In the genomic region with DNA sequence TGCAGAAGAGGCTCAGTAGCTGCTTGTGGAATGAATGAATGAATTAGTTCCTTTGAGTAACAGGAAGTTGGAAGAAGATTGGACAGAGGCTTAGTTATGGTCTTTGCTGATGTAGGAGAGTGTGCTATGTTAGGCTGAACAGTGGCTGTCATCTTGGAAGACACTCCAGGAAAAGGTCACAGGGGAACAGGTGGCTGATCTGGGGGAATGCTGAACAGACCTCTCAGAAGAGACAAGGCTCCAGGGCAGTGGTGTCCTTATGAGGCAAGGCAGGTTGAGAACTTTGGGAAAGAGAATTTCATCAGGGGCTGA, we compare ENCODE assay signal across 11 cellular contexts.
DNase-seq lines count a peak whose midpoint lies in the region; ATAC-seq and TF ChIP-seq lines count a peak whose summit lies in the region.
"Had no signal": no experiment of that assay in that cellular context is flagged by ENCODE, and none has a peak within 500 bp of the region (broad histone marks: within the 10 kb centered on the region; RNA-seq: fewer than 3 reads in every experiment).

No MANE protein-coding gene starts in this region.

- peaks cover 0 to 33% (median 13%) of the 10 kb centered on the region in 4 donors for H3K4me1 ChIP-seq in Peyer's patch

- TF ChIP-seq CTCF in Peyer's patch (IDR thresholded peaks at IDR 0.05) = no peak

- H3K36me3 Mint-ChIP-seq in activated CD4-positive, alpha-beta T cell treated with anti-CD3 and anti-CD28 coated beads, Interleukin-2, amount 10 ng/mL, durations not matched to agents 24 days and 14 days (ENCODE audit: low read depth) = peaks cover 12% of the 10 kb centered on the region
- peaks cover 21% of the 10 kb centered on the region for H3K36me3 Mint-ChIP-seq in effector memory CD8-positive, alpha-beta T cell (ENCODE audit: insufficient read depth)

- H3K4me3 ChIP-seq in Peyer's patch (no peak overlapping the region), skin epidermis (no peak overlapping the region)
- H3K4me3 ChIP-seq: ovary had no signal

- peaks cover 64% of the 10 kb centered on the region for H3K4me1 Mint-ChIP-seq in activated CD4-positive, alpha-beta T cell treated with anti-CD3 and anti-CD28 coated beads, Interleukin-2, amount 10 ng/mL, durations not matched to agents 24 days and 14 days
- H3K4me1 Mint-ChIP-seq in effector memory CD8-positive, alpha-beta T cell (ENCODE audit: low read depth in 2 of 2) = peaks cover 71 to 85% of the 10 kb centered on the region in 2 donors

- peak overlapping the region; percentile 73 for H3K4me3 Mint-ChIP-seq in activated CD4-positive, alpha-beta T cell treated with anti-CD3 and anti-CD28 coated beads, Interleukin-2, amount 10 ng/mL, durations not matched to agents 24 days and 14 days
- peak overlapping the region; percentile 89 to 96 for H3K4me3 Mint-ChIP-seq in effector memory CD8-positive, alpha-beta T cell

- TF ChIP-seq POLR2A in Peyer's patch (IDR thresholded peaks at IDR 0.05) = no peak

- no peaks in the 10 kb centered on the region for H3K9me3 ChIP-seq in Peyer's patch
- H3K9me3 ChIP-seq: ovary had no signal

- H3K9me3 Mint-ChIP-seq in activated CD4-positive, alpha-beta T cell treated with anti-CD3 and anti-CD28 coated beads, Interleukin-2, amount 10 ng/mL, durations not matched to agents 24 days and 14 days = no peaks in the 10 kb centered on the region
- H3K9me3 Mint-ChIP-seq in effector memory CD8-positive, alpha-beta T cell = no peaks in the 10 kb centered on the region

- H3K27ac ChIP-seq in Peyer's patch = peak overlapping the region; percentile 0 to 39 (median 24)
- H3K27ac ChIP-seq in skin epidermis = peak overlapping the region in 12 of 21 experiments; percentile 0 to 93 (median 51)
- H3K27ac ChIP-seq: ovary had no signal

- no peaks in the 10 kb centered on the region for H3K27me3 Mint-ChIP-seq in activated CD4-positive, alpha-beta T cell treated with anti-CD3 and anti-CD28 coated beads, Interleukin-2, amount 10 ng/mL, durations not matched to agents 24 days and 14 days
- H3K27me3 Mint-ChIP-seq in effector memory CD8-positive, alpha-beta T cell = no peaks in the 10 kb centered on the region

- ATAC-seq in effector memory CD8-positive, alpha-beta T cell (replicated peaks) = no peak
- ATAC-seq in HG03108 (IDR thresholded peaks at IDR 0.05; ENCODE audit: unreplicated experiment) = no peak

- H3K36me3 ChIP-seq in Peyer's patch = no peaks in the 10 kb centered on the region
- H3K36me3 ChIP-seq: ovary had no signal

- H3K27me3 ChIP-seq in Peyer's patch = no peaks in the 10 kb centered on the region
- H3K27me3 ChIP-seq: ovary had no signal

- DNase-seq in activated CD4-positive, alpha-beta T cell treated with anti-CD3 and anti-CD28 coated beads, Interleukin-2, amount 10 ng/mL, durations not matched to agents 24 days and 14 days = no peak
- DNase-seq in activated CD4-positive, alpha-beta T cell treated with anti-CD3 and anti-CD28 coated beads for 4 hours = no peak
- DNase-seq in Peyer's patch (no peak), cortex of kidney (lab: John Stamatoyannopoulos, UW) (no peak), NCI-H2081 treated with DMSO at 0.1 percent for 48 hours (lab: John Stamatoyannopoulos, UW) (no peak)
- DNase-seq in effector memory CD8-positive, alpha-beta T cell = no peak
- DNase-seq: caudate nucleus, NCI-H1105 treated with DMSO at 0.1 percent for 48 hours, ovary had no signal

- peak overlapping the region; percentile 82 for H3K27ac Mint-ChIP-seq in activated CD4-positive, alpha-beta T cell treated with anti-CD3 and anti-CD28 coated beads, Interleukin-2, amount 10 ng/mL, durations not matched to agents 24 days and 14 days
- peak overlapping the region; percentile 94 to 95 for H3K27ac Mint-ChIP-seq in effector memory CD8-positive, alpha-beta T cell

- intact Hi-C loops in activated CD4-positive, alpha-beta T cell treated with anti-CD3 and anti-CD28 coated beads, Interleukin-2, amount 10 ng/mL, durations not matched to agents 24 days and 14 days (cut with micrococcal nuclease) = no loop called here
